In the genomic region with DNA sequence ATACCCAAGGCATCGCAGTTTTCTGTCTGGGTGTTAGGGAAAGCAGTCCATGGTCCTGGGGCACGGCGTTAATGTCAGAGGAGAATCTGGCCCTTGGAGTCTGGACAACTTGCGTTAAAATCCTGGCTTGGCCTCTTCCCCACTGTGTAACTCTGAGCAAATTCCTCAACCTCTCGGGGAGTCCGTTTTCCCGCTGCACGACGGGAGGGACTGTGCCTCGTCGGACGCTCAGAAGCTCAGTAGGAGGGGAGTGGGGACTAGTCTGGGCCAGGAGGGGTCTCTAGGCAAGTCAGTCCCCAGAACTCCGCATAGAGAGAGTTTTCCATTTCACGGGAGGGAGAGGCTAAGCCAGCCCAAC, we compare ENCODE assay signal across 1 cellular context.
A peak's percentile ranks its signal among the peaks of the same experiment; 100 is the strongest.
TF ChIP-seq lines count a peak whose summit lies in the region.

No MANE protein-coding gene starts in this region.

TF ChIP-seq in H1, 55 proteins besides CTCF, POLR2A, EP300 and RAD21:
- no peak for TF ChIP-seq MAFK (IDR thresholded peaks at IDR 0.05; ENCODE audit: low read depth, low read length)
- no peak for TF ChIP-seq SP2 (IDR thresholded peaks at IDR 0.05; ENCODE audit: low read length)
- peak; percentile 87 for TF ChIP-seq SUZ12 (IDR thresholded peaks at IDR 0.05; ENCODE audit: low read length)
- no peak for TF ChIP-seq SIX5 (IDR thresholded peaks at IDR 0.05; ENCODE audit: low read depth, low read length)
- no peak for TF ChIP-seq GABPA (IDR thresholded peaks at IDR 0.05; ENCODE audit: borderline replicate concordance, insufficient read depth, low read length)
- TF ChIP-seq RNF2 (IDR thresholded peaks at IDR 0.05; ENCODE audit: borderline replicate concordance, low read depth, low read length, missing control alignments, poor library complexity, severe bottlenecking): peak; percentile 43
- TF ChIP-seq, protein P1, sequence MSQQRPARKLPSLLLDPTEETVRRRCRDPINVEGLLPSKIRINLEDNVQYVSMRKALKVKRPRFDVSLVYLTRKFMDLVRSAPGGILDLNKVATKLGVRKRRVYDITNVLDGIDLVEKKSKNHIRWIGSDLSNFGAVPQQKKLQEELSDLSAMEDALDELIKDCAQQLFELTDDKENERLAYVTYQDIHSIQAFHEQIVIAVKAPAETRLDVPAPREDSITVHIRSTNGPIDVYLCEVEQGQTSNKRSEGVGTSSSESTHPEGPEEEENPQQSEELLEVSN (IDR thresholded peaks at IDR 0.05): no peak
- no peak for TF ChIP-seq CTBP2 (IDR thresholded peaks at IDR 0.05; ENCODE audit: borderline replicate concordance, insufficient read depth, insufficient read length, low read length)
- peak; percentile 94 for TF ChIP-seq EZH2 (IDR thresholded peaks at IDR 0.05; ENCODE audit: low read depth, low read length, severe bottlenecking)
TF ChIP-seq in H1: peak in this region for 3.
